Comparison of ENCODE assay signal across 26 cellular contexts in genomic region chr3:127953092-127953491, GRCh38. TPM values are rescaled to one million over a fixed set of nuclear protein-coding genes. Genes with fewer than 3 reads are reported as not detected.
DNase-seq lines count a peak whose midpoint lies in the region; ATAC-seq, FAIRE-seq and TF ChIP-seq lines count a peak whose summit lies in the region.
"Had no signal": no experiment of that assay in that cellular context is flagged by ENCODE, and none has a peak within 500 bp of the region (broad histone marks: within the 10 kb centered on the region; RNA-seq: fewer than 3 reads in every experiment).

No MANE protein-coding gene starts in this region.

- H3K27ac Mint-ChIP-seq in astrocyte (ENCODE audit: unreplicated experiment): no peak overlapping the region
- H3K27ac Mint-ChIP-seq: activated CD8-positive, alpha-beta T cell treated with anti-CD3 and anti-CD28 coated beads for 36 hours; activated naive CD8-positive, alpha-beta T cell treated with anti-CD3 and anti-CD28 coated beads for 36 hours; IgD-negative memory B cell; memory B cell; T-cell had no signal

- no peaks in the 10 kb centered on the region for H3K79me2 ChIP-seq in astrocyte (ENCODE audit: insufficient read depth, low read length)

- H3K27me3 Mint-ChIP-seq in astrocyte (ENCODE audit: low read depth, unreplicated experiment): peaks cover 9% of the 10 kb centered on the region

- H3K27me3 ChIP-seq in left ventricle myocardium inferior (ENCODE audit: low read depth) (no peaks in the 10 kb centered on the region), astrocyte (ENCODE audit: insufficient read depth, low read length) (no peaks in the 10 kb centered on the region), thyroid gland (no peaks in the 10 kb centered on the region)
- H3K27me3 ChIP-seq: neutrophil, SJSA1 had no signal

- peaks cover 2% of the 10 kb centered on the region for H3K36me3 Mint-ChIP-seq in astrocyte (ENCODE audit: low read depth, unreplicated experiment)
- H3K36me3 Mint-ChIP-seq: activated naive CD8-positive, alpha-beta T cell treated with anti-CD3 and anti-CD28 coated beads for 36 hours; memory B cell; T-cell had no signal

- H3K4me3 Mint-ChIP-seq in astrocyte (ENCODE audit: unreplicated experiment): no peak overlapping the region
- H3K4me3 Mint-ChIP-seq: activated CD8-positive, alpha-beta T cell treated with anti-CD3 and anti-CD28 coated beads for 36 hours; activated naive CD8-positive, alpha-beta T cell treated with anti-CD3 and anti-CD28 coated beads for 36 hours; IgD-negative memory B cell; memory B cell; T-cell had no signal

- H3K9me3 ChIP-seq in left ventricle myocardium inferior (replicated peaks) (no peaks in the 10 kb centered on the region), astrocyte (ENCODE audit: insufficient read depth, low read depth, low read length) (no peaks in the 10 kb centered on the region), thyroid gland (no peaks in the 10 kb centered on the region)
- H3K9me3 ChIP-seq: HAP-1, neutrophil, prostate gland, SJSA1 had no signal

- H3K36me3 ChIP-seq in left ventricle myocardium inferior (no peaks in the 10 kb centered on the region), astrocyte (ENCODE audit: insufficient read depth, low read length) (no peaks in the 10 kb centered on the region), thyroid gland (no peaks in the 10 kb centered on the region)
- H3K36me3 ChIP-seq: HAP-1, neutrophil, prostate gland, SJSA1 had no signal

- H4K20me1 ChIP-seq in astrocyte (ENCODE audit: insufficient read depth, low read length): no peaks in the 10 kb centered on the region

- H3K9me3 Mint-ChIP-seq in astrocyte (ENCODE audit: unreplicated experiment): peaks cover 3% of the 10 kb centered on the region
- H3K9me3 Mint-ChIP-seq: activated CD8-positive, alpha-beta T cell treated with anti-CD3 and anti-CD28 coated beads for 36 hours; activated naive CD8-positive, alpha-beta T cell treated with anti-CD3 and anti-CD28 coated beads for 36 hours; IgD-negative memory B cell; memory B cell; T-cell had no signal

- no peak for DNase-seq in left ventricle myocardium inferior
- DNase-seq in Right ventricle myocardium superior: no peak
- DNase-seq in astrocyte (ENCODE audit: low read depth): peak; percentile 16
- no peak for DNase-seq in left ventricle myocardium superior
- no peak for DNase-seq in thyroid gland
- DNase-seq in NCI-H748 (lab: John Stamatoyannopoulos, UW; ENCODE audit: unreplicated experiment): no peak
- DNase-seq in iPS-NIHi7 (ENCODE audit: extremely low spot score): no peak
- DNase-seq: activated CD8-positive, alpha-beta T cell treated with anti-CD3 and anti-CD28 coated beads for 36 hours; activated naive CD8-positive, alpha-beta T cell treated with anti-CD3 and anti-CD28 coated beads for 36 hours; DMS79 treated with DMSO at 0.1 percent for 48 hours; glutamatergic neuron; NCI-H1417 treated with DMSO at 0.1 percent for 48 hours; NCI-H2107; NCI-H510A; NK-92 treated with Interleukin-12 subunit alpha and Interleukin-12 subunit beta, amount 100 ng/mL, for 24 hours; T-cell had no signal

- H3K27ac ChIP-seq in left ventricle myocardium inferior (replicated peaks): peak overlapping the region; percentile 90
- H3K27ac ChIP-seq in astrocyte (ENCODE audit: low read depth, low read length): no peak overlapping the region
- no peak overlapping the region for H3K27ac ChIP-seq in thyroid gland
- H3K27ac ChIP-seq: neutrophil, prostate gland, SJSA1 had no signal

- no peak for ATAC-seq in Right ventricle myocardium superior (ENCODE audit: poor library complexity)
- peak; percentile 41 for ATAC-seq in left ventricle myocardium superior
- no peak for ATAC-seq in HG03460 (IDR thresholded peaks at IDR 0.05; ENCODE audit: unreplicated experiment)
- ATAC-seq: activated CD4-positive, CD25-positive, alpha-beta regulatory T cell treated with anti-CD3 and anti-CD28 coated beads, Interleukin-2, amount 50 U/mL, for 24 hours; activated CD8-positive, alpha-beta T cell treated with anti-CD3 and anti-CD28 coated beads for 36 hours; T-cell had no signal

- no peak overlapping the region for H3K4me2 ChIP-seq in astrocyte (ENCODE audit: low read length)

- H3K4me3 ChIP-seq in left ventricle myocardium inferior (no peak overlapping the region), astrocyte (ENCODE audit: insufficient read depth, low read depth, low read length) (no peak overlapping the region), thyroid gland (replicated peaks in 1 of 3) (no peak overlapping the region)
- H3K4me3 ChIP-seq: HAP-1, prostate gland, SJSA1 had no signal

- H3K4me1 Mint-ChIP-seq in astrocyte (ENCODE audit: low read depth, unreplicated experiment): peaks cover 2% of the 10 kb centered on the region
- H3K4me1 Mint-ChIP-seq: activated naive CD8-positive, alpha-beta T cell treated with anti-CD3 and anti-CD28 coated beads for 36 hours; IgD-negative memory B cell; memory B cell; T-cell had no signal

- no peak overlapping the region for H2AFZ ChIP-seq in astrocyte (ENCODE audit: low read depth, low read length)

- TF ChIP-seq CTCF in left ventricle myocardium inferior (IDR thresholded peaks at IDR 0.05; ENCODE audit: borderline replicate concordance) (no peak), astrocyte (IDR thresholded peaks at IDR 0.05; ENCODE audit: insufficient read depth, low read depth, low read length) (no peak), thyroid gland (IDR thresholded peaks at IDR 0.05) (no peak)

- H3K9ac ChIP-seq in astrocyte (ENCODE audit: low read length): no peak overlapping the region

- FAIRE-seq in astrocyte (lab: Jason Lieb, UNC): no peak
- FAIRE-seq: GM12892 had no signal

- no peak for TF ChIP-seq POLR2A in thyroid gland (IDR thresholded peaks at IDR 0.05)

- peaks cover 47% of the 10 kb centered on the region for H3K4me1 ChIP-seq in left ventricle myocardium inferior
- no peaks in the 10 kb centered on the region for H3K4me1 ChIP-seq in astrocyte (ENCODE audit: insufficient read depth, low read length)
- H3K4me1 ChIP-seq in thyroid gland: peaks cover 5 to 10% of the 10 kb centered on the region in 2 donors
- H3K4me1 ChIP-seq: HAP-1, prostate gland, SJSA1 had no signal

- 82 to 96% methylated on average over 3 of the region's 3 CpGs for WGBS in thyroid gland, 2 donors

- intact Hi-C loops in left ventricle myocardium inferior (cut with micrococcal nuclease) (no loop called here), Right ventricle myocardium superior (cut with DNase I) (loop anchor here (5.0 kb wide), 1 partner anchor 36 kb away; the partner anchor contains the start of gene KBTBD12), left ventricle myocardium superior (cut with micrococcal nuclease) (no loop called here), thyroid gland (cut with DNase I) (no loop called here)

RNA-seq across cellular contexts. Expression of gene KBTBD12, which starts 38.1 kb away (rescaled TPM):
- total RNA-seq in left ventricle myocardium inferior: 41.8 TPM
- 29.4 TPM for total RNA-seq in Right ventricle myocardium superior
- total RNA-seq in astrocyte: not detected in 2 replicates
- 27.5 TPM for total RNA-seq in left ventricle myocardium superior
- 1 to 10 TPM in 1 of 4 donors, not detected in 3; 1.5 TPM for total RNA-seq in thyroid gland
- total RNA-seq: activated CD8-positive, alpha-beta T cell treated with anti-CD3 and anti-CD28 coated beads for 36 hours; activated naive CD8-positive, alpha-beta T cell treated with anti-CD3 and anti-CD28 coated beads for 36 hours; MCF 10A; SJSA1; T-cell had no signal

Comparison
In these comparisons a context has a peak if more than half of its experiments do, and no peak if none do; other contexts are left out.
1. RNA of gene KBTBD12, which starts 38.1 kb away (total RNA-seq): 41.8 TPM in left ventricle myocardium inferior (single experiment), 29.4 TPM in Right ventricle myocardium superior (single experiment) and 27.5 TPM in left ventricle myocardium superior (single experiment); 1.5 TPM in thyroid gland and not detected in astrocyte; every median in the first group is over 10 times any median in the second.